In genomic region chr10:17202506-17202905, GRCh38 we compare ENCODE assay signal across 9 cellular contexts. TPM values are rescaled to one million over a fixed set of nuclear protein-coding genes. Genes with fewer than 3 reads are reported as not detected.
DNase-seq lines count a peak whose midpoint lies in the region; ATAC-seq and TF ChIP-seq lines count a peak whose summit lies in the region.
"Had no signal": no experiment of that assay in that cellular context is flagged by ENCODE, and none has a peak within 500 bp of the region (broad histone marks: within the 10 kb centered on the region; RNA-seq: fewer than 3 reads in every experiment).

No MANE protein-coding gene starts in this region.

- H3K4me3 Mint-ChIP-seq in H9: no peak overlapping the region
- peak overlapping the region; percentile 21 to 91 (median 51) for H3K4me3 Mint-ChIP-seq in T-cell
- no peak overlapping the region for H3K4me3 Mint-ChIP-seq in activated CD8-positive, alpha-beta memory T cell treated with anti-CD3 and anti-CD28 coated beads, Interleukin-2, amount 10 ng/mL, durations not matched to agents 7 days and 5 days

- H2BK15ac ChIP-seq in H9 (ENCODE audit: low read depth, low read length): no peak overlapping the region

- H2AFZ ChIP-seq in H9 (ENCODE audit: low read length): peak overlapping the region; percentile 71
- no peak overlapping the region for H2AFZ ChIP-seq in smooth muscle cell (ENCODE audit: low read depth)

- peak overlapping the region; percentile 90 for H2BK20ac ChIP-seq in H9 (ENCODE audit: low read depth, low read length, poor library complexity, severe bottlenecking)

- no peak overlapping the region for H2AK5ac ChIP-seq in H9 (ENCODE audit: insufficient read length, low read length)

- H3K79me2 ChIP-seq in H9 (ENCODE audit: insufficient read depth, low read length) (no peaks in the 10 kb centered on the region), smooth muscle cell (ENCODE audit: low read depth) (peaks cover 4% of the 10 kb centered on the region)

- peak overlapping the region; percentile 87 for H4K5ac ChIP-seq in H9 (ENCODE audit: insufficient read length, low read depth, low read length)

- DNase-seq in H9 (no peak), T-cell (no peak), smooth muscle cell (lab: John Stamatoyannopoulos, UW; ENCODE audit: unreplicated experiment) (no peak), left lobe of liver (ENCODE audit: low spot score) (no peak)
- DNase-seq in activated CD8-positive, alpha-beta memory T cell treated with anti-CD3 and anti-CD28 coated beads, Interleukin-2, amount 10 ng/mL, durations not matched to agents 7 days and 5 days: no peak
- DNase-seq: MV-4-11, NCI-H226 had no signal

- H3K9ac ChIP-seq in H9 (ENCODE audit: extremely low read depth, insufficient read length, low read length) (no peak overlapping the region), iPS-18a (ENCODE audit: low read length) (peak overlapping the region; percentile 80), smooth muscle cell (ENCODE audit: low read depth) (peak overlapping the region; percentile 92)

- H3K27ac Mint-ChIP-seq in H9 (peak overlapping the region in 2 of 3 experiments; percentile 88 to 96; a peak in 3 of 7 replicates), T-cell (peak overlapping the region; percentile 41 to 69)
- no peak overlapping the region for H3K27ac Mint-ChIP-seq in activated CD8-positive, alpha-beta memory T cell treated with anti-CD3 and anti-CD28 coated beads, Interleukin-2, amount 10 ng/mL, durations not matched to agents 7 days and 5 days

- H3K56ac ChIP-seq in H9 (ENCODE audit: insufficient read length, low read depth, low read length): no peak overlapping the region

- no peak overlapping the region for H4K8ac ChIP-seq in H9 (replicated peaks; ENCODE audit: insufficient read length, low read depth, low read length)

- no peaks in the 10 kb centered on the region for H3K27me3 Mint-ChIP-seq in H9 (ENCODE audit: low read depth)
- no peaks in the 10 kb centered on the region for H3K27me3 Mint-ChIP-seq in T-cell
- no peaks in the 10 kb centered on the region for H3K27me3 Mint-ChIP-seq in activated CD8-positive, alpha-beta memory T cell treated with anti-CD3 and anti-CD28 coated beads, Interleukin-2, amount 10 ng/mL, durations not matched to agents 7 days and 5 days

- H3K9me3 Mint-ChIP-seq in H9 (no peaks in the 10 kb centered on the region), T-cell (no peaks in the 10 kb centered on the region)
- no peaks in the 10 kb centered on the region for H3K9me3 Mint-ChIP-seq in activated CD8-positive, alpha-beta memory T cell treated with anti-CD3 and anti-CD28 coated beads, Interleukin-2, amount 10 ng/mL, durations not matched to agents 7 days and 5 days (ENCODE audit: low read depth)

- H3K23me2 ChIP-seq in H9 (ENCODE audit: insufficient read length, low read depth, low read length, poor library complexity, severe bottlenecking): peaks cover 10% of the 10 kb centered on the region

- H3K36me3 ChIP-seq in iPS-18a (ENCODE audit: control insufficient read depth, low read depth, low read length) (no peaks in the 10 kb centered on the region), smooth muscle cell (ENCODE audit: low read depth) (no peaks in the 10 kb centered on the region)

- no peak overlapping the region for H2BK5ac ChIP-seq in H9 (ENCODE audit: insufficient read length, low read length)

- no peak overlapping the region for H4K91ac ChIP-seq in H9 (ENCODE audit: insufficient read length, low read depth, low read length)

- CTCF ChIA-PET in T-cell (lab: Charles Lee): no interaction called here
- CTCF ChIA-PET in activated CD8-positive, alpha-beta memory T cell treated with anti-CD3 and anti-CD28 coated beads, Interleukin-2, amount 10 ng/mL, durations not matched to agents 7 days and 5 days (lab: Charles Lee): interaction anchor here (0.9 to 3.2 kb wide), 3 partner anchors 10 to 28 kb away, joined by 3 to 36 read pairs (median 11); partner anchors contain the start of gene VIM

- no peak overlapping the region for H3K14ac ChIP-seq in H9 (ENCODE audit: insufficient read depth, low read length)

- peak overlapping the region; percentile 61 for H2BK120ac ChIP-seq in H9 (ENCODE audit: low read depth, low read length, poor library complexity, severe bottlenecking)

- peaks cover 4% of the 10 kb centered on the region for H3F3A ChIP-seq in smooth muscle cell (ENCODE audit: low read depth)

- TF ChIP-seq CTCF in H9 (conservative IDR thresholded peaks at IDR 0.05): no peak
- no peak for TF ChIP-seq CTCF in smooth muscle cell (IDR thresholded peaks at IDR 0.05; ENCODE audit: borderline replicate concordance, insufficient read depth, poor library complexity, severe bottlenecking)

- WGBS in H9 (ENCODE audit: extremely low coverage, insufficient read length, low lambda C conversion rate): no CpG with 5 or more reads among the region's 2 CpGs
- WGBS in smooth muscle cell (ENCODE audit: low lambda C conversion rate): 73% methylated on average over 2 of the region's 2 CpGs

- H3K27ac ChIP-seq in H9 (ENCODE audit: insufficient read length, low read depth, low read length) (peak overlapping the region; percentile 44), iPS-18a (ENCODE audit: low read length) (peak overlapping the region; percentile 89), smooth muscle cell (ENCODE audit: low read depth) (peak overlapping the region; percentile 99)

- H3K4me2 ChIP-seq in H9 (ENCODE audit: insufficient read depth, insufficient read length, low read length) (no peak overlapping the region), smooth muscle cell (peak overlapping the region; percentile 87)

- H4K20me1 ChIP-seq in H9 (ENCODE audit: control insufficient read depth, insufficient read depth, insufficient read length) (no peaks in the 10 kb centered on the region), smooth muscle cell (ENCODE audit: low read depth) (no peaks in the 10 kb centered on the region)

- H3K4ac ChIP-seq in H9 (ENCODE audit: low read depth, low read length): no peak overlapping the region

- H3K9me3 ChIP-seq in H9 (ENCODE audit: control insufficient read depth, low read depth, low read length) (no peaks in the 10 kb centered on the region), iPS-18a (ENCODE audit: control insufficient read depth, low read depth, low read length) (no peaks in the 10 kb centered on the region), smooth muscle cell (replicated peaks; ENCODE audit: low read depth) (no peaks in the 10 kb centered on the region)

- no peaks in the 10 kb centered on the region for H3K79me1 ChIP-seq in H9 (ENCODE audit: insufficient read depth, low read depth, low read length, poor library complexity, severe bottlenecking)

- peaks cover 52% of the 10 kb centered on the region in 2 experiments for H3K4me1 Mint-ChIP-seq in H9
- peaks cover 39 to 68% (median 55%) of the 10 kb centered on the region in 3 donors for H3K4me1 Mint-ChIP-seq in T-cell
- peaks cover 65% of the 10 kb centered on the region for H3K4me1 Mint-ChIP-seq in activated CD8-positive, alpha-beta memory T cell treated with anti-CD3 and anti-CD28 coated beads, Interleukin-2, amount 10 ng/mL, durations not matched to agents 7 days and 5 days

- no peaks in the 10 kb centered on the region for H3K36me3 Mint-ChIP-seq in H9 (ENCODE audit: insufficient read depth in 1 of 3, low read depth in 3 of 3)
- H3K36me3 Mint-ChIP-seq in T-cell: no peaks in the 10 kb centered on the region
- H3K36me3 Mint-ChIP-seq in activated CD8-positive, alpha-beta memory T cell treated with anti-CD3 and anti-CD28 coated beads, Interleukin-2, amount 10 ng/mL, durations not matched to agents 7 days and 5 days: peaks cover 3% of the 10 kb centered on the region

- peak overlapping the region; percentile 92 for H3T11ph ChIP-seq in H9 (ENCODE audit: low read length)

- ATAC-seq in T-cell (replicated peaks in 1 of 4): no peak
- ATAC-seq in activated CD8-positive, alpha-beta memory T cell treated with anti-CD3 and anti-CD28 coated beads, Interleukin-2, amount 10 ng/mL, durations not matched to agents 7 days and 5 days: no peak
- no peak for ATAC-seq in left lobe of liver
- ATAC-seq in GM21515 (IDR thresholded peaks at IDR 0.05; ENCODE audit: unreplicated experiment): no peak

- peak overlapping the region; percentile 56 for H3K18ac ChIP-seq in H9 (ENCODE audit: insufficient read length, low read depth, low read length)

- no peak overlapping the region for H3K23ac ChIP-seq in H9 (ENCODE audit: insufficient read length, low read depth, low read length)

- peak overlapping the region; percentile 92 for H2BK12ac ChIP-seq in H9 (ENCODE audit: insufficient read length, low read depth, low read length)

- H3K4me1 ChIP-seq in H9 (ENCODE audit: insufficient read depth, low read length): no peaks in the 10 kb centered on the region; the same call in 1 of the 2 replicates
- peaks cover 44% of the 10 kb centered on the region for H3K4me1 ChIP-seq in iPS-18a (ENCODE audit: control insufficient read depth, low read depth, low read length)
- peaks cover 41% of the 10 kb centered on the region for H3K4me1 ChIP-seq in smooth muscle cell (ENCODE audit: low read depth)

- POLR2A ChIA-PET in T-cell (lab: Charles Lee): interaction anchor here (0.6 to 3.9 kb wide), 2 partner anchors 27 to 190 kb away, joined by 3 to 40 read pairs; partner anchors contain the start of gene VIM (in 1 of the 2)

- H3K27me3 ChIP-seq in H9 (ENCODE audit: insufficient read depth, low read length) (no peaks in the 10 kb centered on the region), iPS-18a (ENCODE audit: control insufficient read depth, insufficient read depth, low read length) (no peaks in the 10 kb centered on the region), smooth muscle cell (ENCODE audit: low read depth) (no peaks in the 10 kb centered on the region)

- H3K4me3 ChIP-seq in iPS-18a (ENCODE audit: low read length) (no peak overlapping the region), smooth muscle cell (no peak overlapping the region)

RNA-seq across cellular contexts. Expression of gene TRDMT1, which starts 1.0 kb away (rescaled TPM):
- 18.8 and 20.2 TPM in 2 replicates for total RNA-seq in H9 (2021)
- total RNA-seq in T-cell: 10 to 100 TPM; 14.1 to 22.6 (median 20.5) TPM
- total RNA-seq in smooth muscle cell: 7.3 and 13.8 TPM in 2 replicates
- polyA plus RNA-seq in smooth muscle cell: 2.5 and 3.7 TPM in 2 replicates
- total RNA-seq in activated CD8-positive, alpha-beta memory T cell treated with anti-CD3 and anti-CD28 coated beads, Interleukin-2, amount 10 ng/mL, durations not matched to agents 7 days and 5 days: 1 to 10 TPM; 7.7 to 9.2 TPM
- 1.1 TPM for total RNA-seq in left lobe of liver

RNA-seq across cellular contexts. Expression of gene VIM, which starts 25.5 kb away (rescaled TPM):
- total RNA-seq in H9 (2021) (232 and 240 TPM in 2 replicates), T-cell (1,000 to 10,000 TPM in 4 of 5 donors, 100 to 1,000 TPM in 1; 704 to 1,632 (median 1,212) TPM), smooth muscle cell (6,093 and 6,435 TPM in 2 replicates), left lobe of liver (55.4 TPM)
- 2,741 and 3,198 TPM in 2 replicates for polyA plus RNA-seq in smooth muscle cell
- 1,000 to 10,000 TPM; 1,771 to 2,143 TPM for total RNA-seq in activated CD8-positive, alpha-beta memory T cell treated with anti-CD3 and anti-CD28 coated beads, Interleukin-2, amount 10 ng/mL, durations not matched to agents 7 days and 5 days

Comparison
In these comparisons a context has a peak if more than half of its experiments do, and no peak if none do; other contexts are left out.
1. H3K27ac ChIP-seq: peak in every context shown above with its lines; median percentile 99 in smooth muscle cell; 89 in iPS-18a; 44 in H9.
2. H3K4me3 Mint-ChIP-seq: peak in T-cell (3 of 3); none in H9 (0 of 2) and activated CD8-positive, alpha-beta memory T cell treated with anti-CD3 and anti-CD28 coated beads, Interleukin-2, amount 10 ng/mL, durations not matched to agents 7 days and 5 days (single experiment).